30 cellular contexts compared by ENCODE assay signal in genomic region chr15:77333166-77333565, GRCh38.
"Had no signal": no experiment of that assay in that cellular context is flagged by ENCODE, and none has a peak within 500 bp of the region (broad histone marks: within the 10 kb centered on the region; RNA-seq: fewer than 3 reads in every experiment).

No MANE protein-coding gene starts in this region.

- H3K9me3 ChIP-seq: adrenal gland, body of pancreas, colonic mucosa, esophagus muscularis mucosa, gastroesophageal sphincter, heart right ventricle had no signal

- H3K27ac ChIP-seq: adrenal gland, body of pancreas, colonic mucosa, esophagus muscularis mucosa, foreskin keratinocyte, gastroesophageal sphincter, heart right ventricle, VCaP had no signal

- H3K4me3 ChIP-seq: adrenal gland, body of pancreas, colonic mucosa, esophagus muscularis mucosa, gastroesophageal sphincter, heart right ventricle had no signal

- H3K4me1 ChIP-seq: body of pancreas, colonic mucosa had no signal

- H3K27ac Mint-ChIP-seq: activated CD8-positive, alpha-beta memory T cell treated with anti-CD3 and anti-CD28 coated beads, Interleukin-2, amount 10 ng/mL, durations not matched to agents 7 days and 5 days; activated CD8-positive, alpha-beta T cell treated with anti-CD3 and anti-CD28 coated beads for 36 hours; activated naive CD4-positive, alpha-beta T cell treated with anti-CD3 and anti-CD28 coated beads for 36 hours; activated naive CD4-positive, alpha-beta T cell treated with anti-CD3 and anti-CD28 coated beads, Interleukin-2, amount 50 U/mL, for 24 hours; activated naive CD8-positive, alpha-beta T cell treated with anti-CD3 and anti-CD28 coated beads for 36 hours; activated naive CD8-positive, alpha-beta T cell treated with anti-CD3 and anti-CD28 coated beads, Interleukin-2, amount 50 U/mL, for 24 hours; activated T-helper 1 cell treated with anti-CD3 and anti-CD28 coated beads, Interleukin-12 subunit alpha, Interleukin-12 subunit beta, Interleukin-2, Interleukin-4 antibody, amounts not matched to agents 30 ng/mL and 10 ng/mL and 1 ng/mL, durations not matched to agents 14 hours and 24 hours and 36 hours; activated T-helper 2 cell treated with anti-CD3 and anti-CD28 coated beads, Interferon-gamma antibody, Interleukin-2, Interleukin-4, amounts not matched to agents 10 μg/mL and 5 μg/mL and 100 μg/mL, durations not matched to agents 14 hours and 24 hours and 36 hours; endodermal cell; WTC11 had no signal

- H3K36me3 Mint-ChIP-seq: activated naive CD4-positive, alpha-beta T cell treated with anti-CD3 and anti-CD28 coated beads, Interleukin-2, amount 50 U/mL, for 24 hours; WTC11 had no signal

- H3K4me1 Mint-ChIP-seq: activated naive CD4-positive, alpha-beta T cell treated with anti-CD3 and anti-CD28 coated beads, Interleukin-2, amount 50 U/mL, for 24 hours; activated naive CD8-positive, alpha-beta T cell treated with anti-CD3 and anti-CD28 coated beads, Interleukin-2, amount 50 U/mL, for 24 hours had no signal

- H3K4me3 Mint-ChIP-seq: activated CD8-positive, alpha-beta memory T cell treated with anti-CD3 and anti-CD28 coated beads, Interleukin-2, amount 10 ng/mL, durations not matched to agents 7 days and 5 days; activated CD8-positive, alpha-beta T cell treated with anti-CD3 and anti-CD28 coated beads for 36 hours; activated naive CD4-positive, alpha-beta T cell treated with anti-CD3 and anti-CD28 coated beads for 36 hours; activated naive CD4-positive, alpha-beta T cell treated with anti-CD3 and anti-CD28 coated beads, Interleukin-2, amount 50 U/mL, for 24 hours; activated naive CD8-positive, alpha-beta T cell treated with anti-CD3 and anti-CD28 coated beads for 36 hours; activated naive CD8-positive, alpha-beta T cell treated with anti-CD3 and anti-CD28 coated beads, Interleukin-2, amount 50 U/mL, for 24 hours; activated T-helper 1 cell treated with anti-CD3 and anti-CD28 coated beads, Interleukin-12 subunit alpha, Interleukin-12 subunit beta, Interleukin-2, Interleukin-4 antibody, amounts not matched to agents 30 ng/mL and 10 ng/mL and 1 ng/mL, durations not matched to agents 14 hours and 24 hours and 36 hours; endodermal cell; WTC11 had no signal

- H3K36me3 ChIP-seq: adrenal gland, colonic mucosa, esophagus muscularis mucosa, gastroesophageal sphincter, heart right ventricle had no signal

- DNase-seq: activated CD4-positive, alpha-beta T cell treated with anti-CD3 and anti-CD28 coated beads for 48 hours; activated CD4-positive, alpha-beta T cell treated with anti-CD3 and anti-CD28 coated beads, Interleukin-2, amount 50 U/mL, for 1 hour; activated CD4-positive, alpha-beta T cell treated with anti-CD3 and anti-CD28 coated beads, Interleukin-2, amount 50 U/mL, for 48 hours; activated CD8-positive, alpha-beta memory T cell treated with anti-CD3 and anti-CD28 coated beads, Interleukin-2, amount 10 ng/mL, durations not matched to agents 7 days and 5 days; activated CD8-positive, alpha-beta memory T cell treated with anti-CD3 and anti-CD28 coated beads, Interleukin-2, amount 50 U/mL, for 4 hours; activated CD8-positive, alpha-beta T cell treated with anti-CD3 and anti-CD28 coated beads for 36 hours; activated effector memory CD4-positive, alpha-beta T cell treated with anti-CD3 and anti-CD28 coated beads, Interleukin-2, amount 50 U/mL, for 16 hours; activated naive CD4-positive, alpha-beta T cell treated with anti-CD3 and anti-CD28 coated beads for 36 hours; activated naive CD8-positive, alpha-beta T cell treated with anti-CD3 and anti-CD28 coated beads for 36 hours; activated naive CD8-positive, alpha-beta T cell treated with anti-CD3 and anti-CD28 coated beads, Interleukin-2, amount 50 U/mL, for 24 hours; activated T-cell treated with anti-CD3 and anti-CD28 coated beads, Interleukin-2, amount 50 U/mL, for 1 hour; activated T-cell treated with anti-CD3 and anti-CD28 coated beads, Interleukin-2, amount 50 U/mL, for 48 hours; adrenal gland; amygdala; aorta; body of pancreas; caudate nucleus; colonic mucosa; effector CD8-positive, alpha-beta T cell; endodermal cell; erythroblast; foreskin keratinocyte; heart right ventricle had no signal

- H3K27me3 Mint-ChIP-seq: activated CD8-positive, alpha-beta memory T cell treated with anti-CD3 and anti-CD28 coated beads, Interleukin-2, amount 10 ng/mL, durations not matched to agents 7 days and 5 days; activated CD8-positive, alpha-beta T cell treated with anti-CD3 and anti-CD28 coated beads for 36 hours; activated naive CD4-positive, alpha-beta T cell treated with anti-CD3 and anti-CD28 coated beads, Interleukin-2, amount 50 U/mL, for 24 hours; activated naive CD8-positive, alpha-beta T cell treated with anti-CD3 and anti-CD28 coated beads for 36 hours; activated naive CD8-positive, alpha-beta T cell treated with anti-CD3 and anti-CD28 coated beads, Interleukin-2, amount 50 U/mL, for 24 hours had no signal

- H3K9me3 Mint-ChIP-seq: activated CD8-positive, alpha-beta T cell treated with anti-CD3 and anti-CD28 coated beads for 36 hours; activated naive CD4-positive, alpha-beta T cell treated with anti-CD3 and anti-CD28 coated beads for 36 hours; activated naive CD4-positive, alpha-beta T cell treated with anti-CD3 and anti-CD28 coated beads, Interleukin-2, amount 50 U/mL, for 24 hours; activated naive CD8-positive, alpha-beta T cell treated with anti-CD3 and anti-CD28 coated beads for 36 hours; activated naive CD8-positive, alpha-beta T cell treated with anti-CD3 and anti-CD28 coated beads, Interleukin-2, amount 50 U/mL, for 24 hours; activated T-helper 1 cell treated with anti-CD3 and anti-CD28 coated beads, Interleukin-12 subunit alpha, Interleukin-12 subunit beta, Interleukin-2, Interleukin-4 antibody, amounts not matched to agents 30 ng/mL and 10 ng/mL and 1 ng/mL, durations not matched to agents 14 hours and 24 hours and 36 hours; activated T-helper 2 cell treated with anti-CD3 and anti-CD28 coated beads, Interferon-gamma antibody, Interleukin-2, Interleukin-4, amounts not matched to agents 10 μg/mL and 5 μg/mL and 100 μg/mL, durations not matched to agents 14 hours and 24 hours and 36 hours; endodermal cell; WTC11 had no signal

- H3K27me3 ChIP-seq: adrenal gland, body of pancreas, colonic mucosa, esophagus muscularis mucosa, foreskin keratinocyte, gastroesophageal sphincter, heart right ventricle had no signal

- ATAC-seq: activated CD8-positive, alpha-beta memory T cell treated with anti-CD3 and anti-CD28 coated beads, Interleukin-2, amount 10 ng/mL, durations not matched to agents 7 days and 5 days; activated CD8-positive, alpha-beta T cell treated with anti-CD3 and anti-CD28 coated beads for 36 hours; activated naive CD8-positive, alpha-beta T cell treated with anti-CD3 and anti-CD28 coated beads, Interleukin-2, amount 50 U/mL, for 24 hours; body of pancreas; foreskin keratinocyte; gastroesophageal sphincter; heart right ventricle; WTC11 had no signal
